8 cellular contexts compared by ENCODE assay signal in the genomic region with DNA sequence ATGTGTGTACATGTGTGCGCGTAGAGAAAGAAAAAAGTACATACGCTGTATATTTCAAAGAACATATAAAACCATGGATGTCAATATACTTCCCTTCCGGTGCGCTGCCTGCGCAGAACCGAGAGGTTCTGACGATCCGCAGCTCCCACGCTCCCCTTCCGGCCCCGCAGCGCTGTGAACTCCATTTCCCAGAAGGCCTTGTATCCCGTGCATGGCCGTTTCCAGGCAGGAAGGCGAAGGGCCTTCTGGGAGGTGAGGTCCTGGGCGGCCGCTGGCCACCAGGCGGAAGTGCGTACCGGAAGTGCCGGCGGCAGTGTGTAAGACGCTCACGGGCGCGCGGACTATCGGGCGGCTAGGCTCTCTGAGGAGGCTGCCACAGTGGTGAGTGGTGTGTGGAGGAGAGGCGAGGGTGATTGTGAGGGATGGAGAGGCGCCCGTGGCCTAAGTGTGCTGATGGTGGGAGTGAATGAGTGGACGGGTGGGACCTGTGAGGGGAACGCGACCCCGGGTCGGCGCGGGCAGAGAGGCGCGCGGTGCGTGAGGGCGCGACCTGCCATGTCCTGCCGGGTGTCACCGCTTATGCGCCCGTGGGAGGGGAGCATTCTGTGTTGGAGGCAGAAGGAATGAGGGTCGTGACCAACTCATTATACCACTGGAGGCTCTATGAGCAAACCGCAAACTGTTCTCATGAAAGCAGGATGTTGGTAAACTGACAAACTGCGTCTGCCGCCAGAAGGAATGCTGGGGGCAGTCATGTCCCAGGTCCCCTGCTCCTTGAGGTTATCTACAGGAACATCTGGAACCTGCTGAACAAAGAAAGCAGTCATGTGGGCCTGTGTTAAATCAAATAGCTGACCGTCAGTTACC. TPM values are rescaled to one million over a fixed set of nuclear protein-coding genes. Genes with fewer than 3 reads are reported as not detected.
A peak's percentile ranks its signal among the peaks of the same experiment; 100 is the strongest.
DNase-seq lines count a peak whose midpoint lies in the region; ATAC-seq and TF ChIP-seq lines count a peak whose summit lies in the region.

A gene with protein sequence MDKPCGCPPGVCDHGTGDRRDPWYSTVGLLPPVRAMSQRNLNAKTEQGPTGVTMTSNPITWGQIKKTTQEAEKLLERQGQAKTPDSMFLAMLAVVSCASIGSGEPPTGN (plus strand): TSS at position 313 of the 867 bp plus-strand sequence. CDS start 6,792 bp downstream, outside the sequence.

- DNase-seq in DMS 273 (lab: John Stamatoyannopoulos, UW; ENCODE audit: unreplicated experiment) (peak; percentile 99), IMR-90 (peak; percentile 98), OCI-M1 (lab: John Stamatoyannopoulos, UW) (peak; percentile 100), activated T-cell treated with anti-CD3 and anti-CD28 coated beads for 24 hours (ENCODE audit: low read depth) (peak; percentile 93), epithelial cell of esophagus (ENCODE audit: low read depth) (peak; percentile 98), mucosa of gallbladder (ENCODE audit: low spot score) (peak; percentile 96)
- DNase-seq in stimulated activated CD8-positive, alpha-beta memory T cell treated with anti-CD3 and anti-CD28 coated beads, Interleukin-4, amount 100 ng/mL, for 4 hours (ENCODE audit: low read depth in 2 of 2, low spot score in 1 of 2), result peak; percentile 83 to 92

- peak within 1 kb of the TSS; percentile 48; the same call in 1 of the 2 replicates for H3K56ac ChIP-seq in IMR-90 (ENCODE audit: extremely low read depth, insufficient read depth, low read length)

- peak within 1 kb of the TSS; percentile 79 for H3K27ac ChIP-seq in IMR-90 (ENCODE audit: insufficient read depth, low read length)

- peak; percentile 94 for TF ChIP-seq POLR2A in IMR-90 (IDR thresholded peaks at IDR 0.05; ENCODE audit: low read depth, low read length)

- peak within 1 kb of the TSS; percentile 75 for H2BK5ac ChIP-seq in IMR-90 (ENCODE audit: low read depth, low read length, poor library complexity, severe bottlenecking)

- peak within 1 kb of the TSS; percentile 98 for H2AFZ ChIP-seq in IMR-90 (replicated peaks; ENCODE audit: low read length, poor library complexity)

- no peak for TF ChIP-seq CTCF in IMR-90 (conservative IDR thresholded peaks at IDR 0.05; ENCODE audit: low read depth, low read length)
- TF ChIP-seq CTCF in epithelial cell of esophagus (IDR thresholded peaks at IDR 0.05; ENCODE audit: insufficient read depth, low read depth, low read length, missing control alignments), result peak; percentile 16

- no peaks in the 10 kb centered on the region for H3K27me3 ChIP-seq in IMR-90 (ENCODE audit: control insufficient read depth, insufficient read depth, low read length)

- intact Hi-C loops in IMR-90 (cut with micrococcal nuclease), result loop anchor here (5.0 kb wide), 1 partner anchor 212 kb away; a partner anchor contains a TSS

- H3K9ac ChIP-seq in IMR-90 (ENCODE audit: low read depth, low read length), result peak within 1 kb of the TSS; percentile 83

- peaks cover 2% of the 10 kb centered on the region; the same call in 1 of the 2 replicates for H3K4me1 ChIP-seq in IMR-90 (ENCODE audit: control insufficient read depth, insufficient read depth, low read length)

- H3K9me3 ChIP-seq in IMR-90 (ENCODE audit: control insufficient read depth, insufficient read depth, low read length), result no peaks in the 10 kb centered on the region; the same call in 1 of the 2 replicates

- H2BK20ac ChIP-seq in IMR-90 (ENCODE audit: low read depth, low read length), result no peak within 1 kb of the TSS

- peak within 1 kb of the TSS; percentile 60 for H4K5ac ChIP-seq in IMR-90 (ENCODE audit: low read depth, low read length)

- H3K79me1 ChIP-seq in IMR-90 (ENCODE audit: low read depth in 1 of 2, low read length in 2 of 2), result peaks cover 33 to 54% of the 10 kb centered on the region in 2 experiments

- peak; percentile 95 for ATAC-seq in GM21528 (IDR thresholded peaks at IDR 0.05; ENCODE audit: low FRiP score, unreplicated experiment)
- ATAC-seq in IMR-90 (ENCODE audit: low read depth), result peak; percentile 99

- peak within 1 kb of the TSS; percentile 71 for H2AK5ac ChIP-seq in IMR-90 (ENCODE audit: low read depth, low read length)

- peak within 1 kb of the TSS; percentile 68 for H2AK9ac ChIP-seq in IMR-90 (replicated peaks; ENCODE audit: low read depth, low read length, poor library complexity)

- H3K36me3 ChIP-seq in IMR-90 (ENCODE audit: control insufficient read depth, insufficient read depth, low read length), result peaks cover 22% of the 10 kb centered on the region

- H4K91ac ChIP-seq in IMR-90 (ENCODE audit: insufficient read depth, low read depth, low read length), result peak within 1 kb of the TSS; percentile 78

- no peak within 1 kb of the TSS for H2BK15ac ChIP-seq in IMR-90 (ENCODE audit: low read depth, low read length)

- in situ Hi-C loops in IMR-90 (cut with MboI; ENCODE audit: low sequenced_read_pairs), result no loop called here

- H3K23ac ChIP-seq in IMR-90 (ENCODE audit: low read depth, low read length), result peak within 1 kb of the TSS; percentile 87

- POLR2A ChIA-PET in IMR-90 (lab: Charles Lee; ENCODE audit: unreplicated experiment), result no interaction called here

- no peak; the same call in none of the 2 replicates for TF ChIP-seq RAD21 in IMR-90 (IDR thresholded peaks at IDR 0.05; ENCODE audit: low read length)

- peak within 1 kb of the TSS; percentile 70 to 95 for H4K8ac ChIP-seq in IMR-90 (ENCODE audit: low read depth in 2 of 2, low read length in 2 of 2)

- peak within 1 kb of the TSS; percentile 87 for H3K4me2 ChIP-seq in IMR-90 (ENCODE audit: low read depth, low read length)

- H2BK120ac ChIP-seq in IMR-90 (ENCODE audit: low read depth, low read length), result no peak within 1 kb of the TSS; the same call in 1 of the 2 replicates

- no peak within 1 kb of the TSS for H3K18ac ChIP-seq in IMR-90 (ENCODE audit: low read depth, low read length)

- peaks cover 3% of the 10 kb centered on the region; the same call in 1 of the 2 replicates for H3K9me1 ChIP-seq in IMR-90 (ENCODE audit: insufficient read depth, low read length)

- CTCF ChIA-PET in IMR-90 (lab: Yijun Ruan, JAX), result no interaction called here

- WGBS in IMR-90 (ENCODE audit: extremely low coverage in 2 of 2, insufficient read length in 1 of 2), 2 experiments, result 0% methylated on average over 4 of the region's 55 CpGs; no CpG with 5 or more reads in 1 of the 2 experiments

- BruUV-seq in IMR-90 (replicated peaks; lab: Mats Ljungman, UMichigan), result no TSS peak

- peak within 1 kb of the TSS; percentile 91 for H3K14ac ChIP-seq in IMR-90 (replicated peaks; ENCODE audit: low read depth, low read length)

- dilution Hi-C loops in IMR-90 (cut with HindIII; ENCODE audit: low sequenced_read_pairs, unreplicated experiment), result no loop called here

- H3K4ac ChIP-seq in IMR-90 (ENCODE audit: low read depth, low read length), result peak within 1 kb of the TSS; percentile 90

- H4K20me1 ChIP-seq in IMR-90 (ENCODE audit: insufficient read depth, low read length), result no peaks in the 10 kb centered on the region

- H3K4me3 ChIP-seq in IMR-90 (ENCODE audit: insufficient read depth, low read depth, low read length), result peak within 1 kb of the TSS; percentile 72
- peak within 1 kb of the TSS; percentile 84 for H3K4me3 ChIP-seq in epithelial cell of esophagus (ENCODE audit: low read length)

TF ChIP-seq in IMR-90, 13 proteins besides CTCF, POLR2A, EP300 and RAD21:
- no peak for TF ChIP-seq RFX5 (IDR thresholded peaks at IDR 0.05; ENCODE audit: low read depth, low read length)
- no peak for TF ChIP-seq CHD1 (IDR thresholded peaks at IDR 0.05; ENCODE audit: low read depth, low read length)
- no peak for TF ChIP-seq CEBPB (IDR thresholded peaks at IDR 0.05; ENCODE audit: low read depth, low read length)
- TF ChIP-seq FOS (IDR thresholded peaks at IDR 0.05; ENCODE audit: low read depth, low read length), result no peak
- TF ChIP-seq, protein P1, sequence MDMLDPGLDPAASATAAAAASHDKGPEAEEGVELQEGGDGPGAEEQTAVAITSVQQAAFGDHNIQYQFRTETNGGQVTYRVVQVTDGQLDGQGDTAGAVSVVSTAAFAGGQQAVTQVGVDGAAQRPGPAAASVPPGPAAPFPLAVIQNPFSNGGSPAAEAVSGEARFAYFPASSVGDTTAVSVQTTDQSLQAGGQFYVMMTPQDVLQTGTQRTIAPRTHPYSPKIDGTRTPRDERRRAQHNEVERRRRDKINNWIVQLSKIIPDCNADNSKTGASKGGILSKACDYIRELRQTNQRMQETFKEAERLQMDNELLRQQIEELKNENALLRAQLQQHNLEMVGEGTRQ (IDR thresholded peaks at IDR 0.05; ENCODE audit: low read depth, low read length), result peak; percentile 55; the same call in 1 of the 2 replicates
- no peak for TF ChIP-seq MAFK (IDR thresholded peaks at IDR 0.05; ENCODE audit: low read depth, low read length)
- TF ChIP-seq NFE2L2 (IDR thresholded peaks at IDR 0.05; ENCODE audit: low read depth, low read length), result no peak
- peak; percentile 19; the same call in 1 of the 2 replicates for TF ChIP-seq MXI1 (IDR thresholded peaks at IDR 0.05; ENCODE audit: borderline replicate concordance, low read depth, low read length)
- no peak for TF ChIP-seq SMC3 (IDR thresholded peaks at IDR 0.05; ENCODE audit: low read depth, low read length)
- TF ChIP-seq BHLHE40 (IDR thresholded peaks at IDR 0.05; ENCODE audit: low read depth, low read length), result peak; percentile 72
- TF ChIP-seq MAZ (IDR thresholded peaks at IDR 0.05; ENCODE audit: borderline replicate concordance, low read depth, low read length), result no peak; the same call in 1 of the 2 replicates
- TF ChIP-seq, protein P2, sequence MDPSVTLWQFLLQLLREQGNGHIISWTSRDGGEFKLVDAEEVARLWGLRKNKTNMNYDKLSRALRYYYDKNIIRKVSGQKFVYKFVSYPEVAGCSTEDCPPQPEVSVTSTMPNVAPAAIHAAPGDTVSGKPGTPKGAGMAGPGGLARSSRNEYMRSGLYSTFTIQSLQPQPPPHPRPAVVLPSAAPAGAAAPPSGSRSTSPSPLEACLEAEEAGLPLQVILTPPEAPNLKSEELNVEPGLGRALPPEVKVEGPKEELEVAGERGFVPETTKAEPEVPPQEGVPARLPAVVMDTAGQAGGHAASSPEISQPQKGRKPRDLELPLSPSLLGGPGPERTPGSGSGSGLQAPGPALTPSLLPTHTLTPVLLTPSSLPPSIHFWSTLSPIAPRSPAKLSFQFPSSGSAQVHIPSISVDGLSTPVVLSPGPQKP (IDR thresholded peaks at IDR 0.05; ENCODE audit: borderline replicate concordance, low read depth, low read length), result peak; percentile 80; the same call in 1 of the 2 replicates
- no peak for TF ChIP-seq RCOR1 (IDR thresholded peaks at IDR 0.05; ENCODE audit: insufficient replicate concordance, low read length)

RNA-seq across cellular contexts. Expression of the gene that starts here (rescaled TPM):
- total RNA-seq in IMR-90 (2012; rRNA removed), result 30.8 and 33.0 TPM in 2 replicates
- 34.9 and 39.3 TPM in 2 replicates for polyA plus RNA-seq in IMR-90 (2012; rRNA removed)
- 35.9 and 46.5 TPM in 2 replicates for polyA plus RNA-seq in IMR-90 (2012; cell fraction: cytosol; rRNA removed)
- polyA plus RNA-seq in IMR-90 (2012; cell fraction: nucleus; rRNA removed; ENCODE audit: low replicate concordance), result 33.6 and 98.9 TPM in 2 replicates
- total RNA-seq in mucosa of gallbladder, result 32.2 TPM

Comparison
In these comparisons a context has a peak if more than half of its experiments do, and no peak if none do; other contexts are left out.
1. Peak in every context shown above with its lines: DNase-seq, ATAC-seq, H3K4me3 ChIP-seq and H3K27ac ChIP-seq.